Comparison of ENCODE assay signal across 1 cellular context in the genomic region with DNA sequence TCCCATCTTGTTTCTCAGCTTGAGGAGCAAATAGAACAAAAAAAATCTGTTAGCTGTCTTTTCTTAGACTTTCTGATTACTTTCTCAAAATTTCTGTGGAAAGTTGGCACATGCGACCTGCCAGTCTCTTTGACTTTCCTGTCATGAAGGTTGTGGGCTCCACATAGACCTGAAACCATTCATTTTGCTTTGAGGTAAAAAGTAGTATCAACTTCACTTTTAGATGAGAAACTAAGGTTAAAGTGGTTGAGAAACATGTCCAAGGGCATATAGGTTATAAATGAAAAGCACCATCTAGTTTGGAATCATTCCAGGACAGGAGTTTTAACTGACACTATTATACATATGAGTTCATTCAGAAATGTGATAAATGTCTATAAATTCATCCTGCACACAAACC.
TF ChIP-seq lines count a peak whose summit lies in the region.

No MANE protein-coding gene starts in this region.

TF ChIP-seq in GM12878, 131 proteins besides CTCF, POLR2A, EP300 and RAD21 (continued from another document and continues in another):
- TF ChIP-seq, protein P1, sequence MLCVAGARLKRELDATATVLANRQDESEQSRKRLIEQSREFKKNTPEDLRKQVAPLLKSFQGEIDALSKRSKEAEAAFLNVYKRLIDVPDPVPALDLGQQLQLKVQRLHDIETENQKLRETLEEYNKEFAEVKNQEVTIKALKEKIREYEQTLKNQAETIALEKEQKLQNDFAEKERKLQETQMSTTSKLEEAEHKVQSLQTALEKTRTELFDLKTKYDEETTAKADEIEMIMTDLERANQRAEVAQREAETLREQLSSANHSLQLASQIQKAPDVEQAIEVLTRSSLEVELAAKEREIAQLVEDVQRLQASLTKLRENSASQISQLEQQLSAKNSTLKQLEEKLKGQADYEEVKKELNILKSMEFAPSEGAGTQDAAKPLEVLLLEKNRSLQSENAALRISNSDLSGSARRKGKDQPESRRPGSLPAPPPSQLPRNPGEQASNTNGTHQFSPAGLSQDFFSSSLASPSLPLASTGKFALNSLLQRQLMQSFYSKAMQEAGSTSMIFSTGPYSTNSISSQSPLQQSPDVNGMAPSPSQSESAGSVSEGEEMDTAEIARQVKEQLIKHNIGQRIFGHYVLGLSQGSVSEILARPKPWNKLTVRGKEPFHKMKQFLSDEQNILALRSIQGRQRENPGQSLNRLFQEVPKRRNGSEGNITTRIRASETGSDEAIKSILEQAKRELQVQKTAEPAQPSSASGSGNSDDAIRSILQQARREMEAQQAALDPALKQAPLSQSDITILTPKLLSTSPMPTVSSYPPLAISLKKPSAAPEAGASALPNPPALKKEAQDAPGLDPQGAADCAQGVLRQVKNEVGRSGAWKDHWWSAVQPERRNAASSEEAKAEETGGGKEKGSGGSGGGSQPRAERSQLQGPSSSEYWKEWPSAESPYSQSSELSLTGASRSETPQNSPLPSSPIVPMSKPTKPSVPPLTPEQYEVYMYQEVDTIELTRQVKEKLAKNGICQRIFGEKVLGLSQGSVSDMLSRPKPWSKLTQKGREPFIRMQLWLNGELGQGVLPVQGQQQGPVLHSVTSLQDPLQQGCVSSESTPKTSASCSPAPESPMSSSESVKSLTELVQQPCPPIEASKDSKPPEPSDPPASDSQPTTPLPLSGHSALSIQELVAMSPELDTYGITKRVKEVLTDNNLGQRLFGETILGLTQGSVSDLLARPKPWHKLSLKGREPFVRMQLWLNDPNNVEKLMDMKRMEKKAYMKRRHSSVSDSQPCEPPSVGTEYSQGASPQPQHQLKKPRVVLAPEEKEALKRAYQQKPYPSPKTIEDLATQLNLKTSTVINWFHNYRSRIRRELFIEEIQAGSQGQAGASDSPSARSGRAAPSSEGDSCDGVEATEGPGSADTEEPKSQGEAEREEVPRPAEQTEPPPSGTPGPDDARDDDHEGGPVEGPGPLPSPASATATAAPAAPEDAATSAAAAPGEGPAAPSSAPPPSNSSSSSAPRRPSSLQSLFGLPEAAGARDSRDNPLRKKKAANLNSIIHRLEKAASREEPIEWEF (IDR thresholded peaks at IDR 0.05; ENCODE audit: insufficient replicate concordance, low read depth, low read length) = peak; percentile 24
- TF ChIP-seq SUZ12 (IDR thresholded peaks at IDR 0.05; ENCODE audit: unreplicated experiment) = no peak
- no peak for TF ChIP-seq ATF2 (IDR thresholded peaks at IDR 0.05; ENCODE audit: low read length)
- TF ChIP-seq BHLHE40 (IDR thresholded peaks at IDR 0.05; ENCODE audit: borderline replicate concordance in 1 of 2, low read depth in 2 of 2, low read length in 1 of 2) = peak in 1 of 2 experiments; percentile 33; a peak in 1 of 4 replicates
- 0 out of 2 replicates have a peak, but pooled peaks have one; percentile 19 for TF ChIP-seq RELB (IDR thresholded peaks at IDR 0.05; ENCODE audit: low read depth)
- no peak for TF ChIP-seq ZNF217 (IDR thresholded peaks at IDR 0.05)
- TF ChIP-seq POLR2AphosphoS5 (IDR thresholded peaks at IDR 0.05; ENCODE audit: low read length) = no peak
- TF ChIP-seq ZNF687 (IDR thresholded peaks at IDR 0.05) = no peak
- TF ChIP-seq ZBED1 (IDR thresholded peaks at IDR 0.05; ENCODE audit: borderline replicate concordance) = no peak
- TF ChIP-seq YY1 (IDR thresholded peaks at IDR 0.05; ENCODE audit: low read depth, low read length) = no peak
- no peak for TF ChIP-seq EED (IDR thresholded peaks at IDR 0.05; ENCODE audit: low read depth)
- TF ChIP-seq MEF2A (IDR thresholded peaks at IDR 0.05; ENCODE audit: insufficient read depth, low read depth, low read length) = no peak
- 0 out of 2 replicates have a peak, but pooled peaks have one; percentile 63 for TF ChIP-seq STAT3 (IDR thresholded peaks at IDR 0.05; ENCODE audit: low read depth, low read length)
- no peak for TF ChIP-seq CREB1 (IDR thresholded peaks at IDR 0.05; ENCODE audit: low read depth)
- TF ChIP-seq PKNOX1 (IDR thresholded peaks at IDR 0.05) = 0 out of 2 replicates have a peak, but pooled peaks have one; percentile 45
- 0 out of 2 replicates have a peak, but pooled peaks have one; percentile 41 for TF ChIP-seq ZNF24 (IDR thresholded peaks at IDR 0.05)
- 0 out of 2 replicates have a peak, but pooled peaks have one; percentile 37 for TF ChIP-seq NFIC (IDR thresholded peaks at IDR 0.05; ENCODE audit: low read depth, low read length)
- 0 out of 2 replicates have a peak, but pooled peaks have one; percentile 12 for TF ChIP-seq IKZF1 (conservative IDR thresholded peaks at IDR 0.05)
- TF ChIP-seq, protein P2, sequence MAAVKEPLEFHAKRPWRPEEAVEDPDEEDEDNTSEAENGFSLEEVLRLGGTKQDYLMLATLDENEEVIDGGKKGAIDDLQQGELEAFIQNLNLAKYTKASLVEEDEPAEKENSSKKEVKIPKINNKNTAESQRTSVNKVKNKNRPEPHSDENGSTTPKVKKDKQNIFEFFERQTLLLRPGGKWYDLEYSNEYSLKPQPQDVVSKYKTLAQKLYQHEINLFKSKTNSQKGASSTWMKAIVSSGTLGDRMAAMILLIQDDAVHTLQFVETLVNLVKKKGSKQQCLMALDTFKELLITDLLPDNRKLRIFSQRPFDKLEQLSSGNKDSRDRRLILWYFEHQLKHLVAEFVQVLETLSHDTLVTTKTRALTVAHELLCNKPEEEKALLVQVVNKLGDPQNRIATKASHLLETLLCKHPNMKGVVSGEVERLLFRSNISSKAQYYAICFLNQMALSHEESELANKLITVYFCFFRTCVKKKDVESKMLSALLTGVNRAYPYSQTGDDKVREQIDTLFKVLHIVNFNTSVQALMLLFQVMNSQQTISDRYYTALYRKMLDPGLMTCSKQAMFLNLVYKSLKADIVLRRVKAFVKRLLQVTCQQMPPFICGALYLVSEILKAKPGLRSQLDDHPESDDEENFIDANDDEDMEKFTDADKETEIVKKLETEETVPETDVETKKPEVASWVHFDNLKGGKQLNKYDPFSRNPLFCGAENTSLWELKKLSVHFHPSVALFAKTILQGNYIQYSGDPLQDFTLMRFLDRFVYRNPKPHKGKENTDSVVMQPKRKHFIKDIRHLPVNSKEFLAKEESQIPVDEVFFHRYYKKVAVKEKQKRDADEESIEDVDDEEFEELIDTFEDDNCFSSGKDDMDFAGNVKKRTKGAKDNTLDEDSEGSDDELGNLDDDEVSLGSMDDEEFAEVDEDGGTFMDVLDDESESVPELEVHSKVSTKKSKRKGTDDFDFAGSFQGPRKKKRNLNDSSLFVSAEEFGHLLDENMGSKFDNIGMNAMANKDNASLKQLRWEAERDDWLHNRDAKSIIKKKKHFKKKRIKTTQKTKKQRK (IDR thresholded peaks at IDR 0.05; ENCODE audit: low read depth, low read length) = no peak
- no peak for TF ChIP-seq ELK1 (IDR thresholded peaks at IDR 0.05; ENCODE audit: low read depth, low read length)
- peak; percentile 54 for TF ChIP-seq RUNX3 (IDR thresholded peaks at IDR 0.05; ENCODE audit: low read length)
- TF ChIP-seq JUND (IDR thresholded peaks at IDR 0.05; ENCODE audit: low read depth, low read length) = no peak
- TF ChIP-seq MTA2 (IDR thresholded peaks at IDR 0.05; ENCODE audit: low read depth) = peak; percentile 40; the same call in 1 of the 2 replicates
- TF ChIP-seq TAF1 (IDR thresholded peaks at IDR 0.05; ENCODE audit: borderline replicate concordance, low read depth, low read length) = no peak
- no peak for TF ChIP-seq NR2C2 (IDR thresholded peaks at IDR 0.05; ENCODE audit: borderline replicate concordance, control insufficient read depth, insufficient read length, low read depth)
- TF ChIP-seq TCF3 (IDR thresholded peaks at IDR 0.05; ENCODE audit: borderline replicate concordance, insufficient read depth, low read depth, low read length) = no peak
- TF ChIP-seq CHD4 (IDR thresholded peaks at IDR 0.05) = no peak
- TF ChIP-seq, protein P3, sequence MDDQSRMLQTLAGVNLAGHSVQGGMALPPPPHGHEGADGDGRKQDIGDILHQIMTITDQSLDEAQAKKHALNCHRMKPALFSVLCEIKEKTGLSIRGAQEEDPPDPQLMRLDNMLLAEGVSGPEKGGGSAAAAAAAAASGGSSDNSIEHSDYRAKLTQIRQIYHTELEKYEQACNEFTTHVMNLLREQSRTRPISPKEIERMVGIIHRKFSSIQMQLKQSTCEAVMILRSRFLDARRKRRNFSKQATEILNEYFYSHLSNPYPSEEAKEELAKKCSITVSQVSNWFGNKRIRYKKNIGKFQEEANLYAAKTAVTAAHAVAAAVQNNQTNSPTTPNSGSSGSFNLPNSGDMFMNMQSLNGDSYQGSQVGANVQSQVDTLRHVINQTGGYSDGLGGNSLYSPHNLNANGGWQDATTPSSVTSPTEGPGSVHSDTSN (IDR thresholded peaks at IDR 0.05; ENCODE audit: insufficient replicate concordance, low read depth, low read length) = no peak
- no peak for TF ChIP-seq ZSCAN29 (IDR thresholded peaks at IDR 0.05)
- no peak for TF ChIP-seq SREBF2 (IDR thresholded peaks at IDR 0.05; ENCODE audit: low read length)
- TF ChIP-seq FOXK2 (IDR thresholded peaks at IDR 0.05) = no peak
- no peak for TF ChIP-seq NBN (IDR thresholded peaks at IDR 0.05)
- no peak for TF ChIP-seq ZNF622 (IDR thresholded peaks at IDR 0.05)
- TF ChIP-seq RCOR1 (conservative IDR thresholded peaks at IDR 0.05; ENCODE audit: low read depth, low read length) = no peak
- 0 out of 2 replicates have a peak, but pooled peaks have one; percentile 37 for TF ChIP-seq CHD1 (IDR thresholded peaks at IDR 0.05; ENCODE audit: low read depth, low read length)
- TF ChIP-seq SIX5 (IDR thresholded peaks at IDR 0.05; ENCODE audit: low read depth, low read length, severe bottlenecking) = no peak
- no peak for TF ChIP-seq SMAD5 (IDR thresholded peaks at IDR 0.05; ENCODE audit: low read depth)
